14 cellular contexts compared by ENCODE assay signal in the genomic region with DNA sequence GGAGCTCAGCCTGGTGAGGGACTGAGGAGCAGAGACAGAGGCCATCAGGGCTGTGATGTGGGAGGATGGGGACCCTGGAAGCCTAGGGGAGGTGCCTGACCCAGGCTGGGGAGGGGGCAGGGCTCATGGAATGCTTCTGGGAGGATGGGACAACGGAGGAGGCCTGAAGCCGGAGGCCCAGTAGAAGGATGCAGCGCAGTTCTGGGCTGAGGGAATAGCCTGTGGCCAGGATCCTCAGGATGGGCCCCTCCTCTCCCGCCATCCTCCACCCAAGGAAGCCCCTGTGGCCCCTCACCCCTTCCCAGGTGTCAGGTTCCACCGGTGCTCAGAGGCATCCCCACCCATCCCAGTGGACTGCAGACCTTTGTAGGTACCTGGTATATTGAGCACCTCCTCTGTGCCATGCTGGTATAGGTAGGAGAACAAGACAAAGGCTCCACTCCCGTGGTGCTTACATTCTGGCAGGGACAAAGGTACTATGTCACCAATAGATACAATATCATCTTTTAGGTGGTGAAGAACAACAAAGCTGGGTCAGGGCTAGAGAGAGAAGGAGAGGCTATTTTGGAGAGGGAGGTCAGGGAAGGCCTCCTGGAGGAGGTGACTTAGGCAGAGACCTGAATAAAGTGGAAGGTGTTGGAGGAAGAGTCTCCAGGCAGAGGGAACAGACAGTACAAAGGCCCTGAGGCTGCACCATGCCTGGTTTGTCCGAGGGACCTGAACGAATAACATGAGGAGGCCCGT. TPM values are rescaled to one million over a fixed set of nuclear protein-coding genes. Genes with fewer than 3 reads are reported as not detected.
DNase-seq lines count a peak whose midpoint lies in the region; ATAC-seq and TF ChIP-seq lines count a peak whose summit lies in the region.
"Had no signal": no experiment of that assay in that cellular context is flagged by ENCODE, and none has a peak within 500 bp of the region (broad histone marks: within the 10 kb centered on the region; RNA-seq: fewer than 3 reads in every experiment).

No MANE protein-coding gene starts in this region.

- H3K36me3 ChIP-seq in sigmoid colon = no peaks in the 10 kb centered on the region
- H3K36me3 ChIP-seq: left ventricle myocardium inferior, MG63 had no signal

- H3K4me1 Mint-ChIP-seq in activated CD4-positive, alpha-beta T cell treated with anti-CD3 and anti-CD28 coated beads, Interleukin-2, amount 10 ng/mL, durations not matched to agents 7 days and 5 days = peaks cover 87% of the 10 kb centered on the region
- H3K4me1 Mint-ChIP-seq in T-cell = peaks cover 87 to 99% (median 96%) of the 10 kb centered on the region in 3 donors
- H3K4me1 Mint-ChIP-seq in endothelial cell (ENCODE audit: unreplicated experiment) = peaks cover 63% of the 10 kb centered on the region

- POLR2A ChIA-PET in activated CD4-positive, alpha-beta T cell treated with anti-CD3 and anti-CD28 coated beads, Interleukin-2, amount 10 ng/mL, durations not matched to agents 7 days and 5 days (lab: Charles Lee) = no interaction called here
- POLR2A ChIA-PET in T-cell (lab: Charles Lee) = no interaction called here

- TF ChIP-seq POLR2A in sigmoid colon (IDR thresholded peaks at IDR 0.05) = no peak

- TF ChIP-seq CTCF in endothelial cell (IDR thresholded peaks at IDR 0.05; ENCODE audit: unreplicated experiment) (no peak), sigmoid colon (IDR thresholded peaks at IDR 0.05) (no peak)

- H3K4me1 ChIP-seq in sigmoid colon = no peaks in the 10 kb centered on the region

- no peak overlapping the region for H3K27ac ChIP-seq in sigmoid colon
- H3K27ac ChIP-seq: left ventricle myocardium inferior had no signal

- ATAC-seq in T-cell (replicated peaks in 1 of 4) = no peak

- intact Hi-C loops in sigmoid colon (cut with DNase I) = no loop called here

- DNase-seq in activated CD4-positive, alpha-beta T cell treated with anti-CD3 and anti-CD28 coated beads, Interleukin-2, amount 10 ng/mL, durations not matched to agents 7 days and 5 days = no peak
- no peak for DNase-seq in activated CD4-positive, alpha-beta T cell treated with anti-CD3 and anti-CD28 coated beads for 4 hours
- DNase-seq in T-cell (no peak), endothelial cell (ENCODE audit: low spot score) (no peak), sigmoid colon (peak; percentile 47), NCI-H526 (lab: John Stamatoyannopoulos, UW) (no peak), RKO (ENCODE audit: low spot score) (no peak), NCI-H1417 (lab: John Stamatoyannopoulos, UW) (no peak)
- DNase-seq: cortex of kidney, hypothalamus, MG63, NCI-H2081 treated with DMSO at 0.1 percent for 48 hours had no signal

- no peaks in the 10 kb centered on the region for H3K9me3 Mint-ChIP-seq in activated CD4-positive, alpha-beta T cell treated with anti-CD3 and anti-CD28 coated beads, Interleukin-2, amount 10 ng/mL, durations not matched to agents 7 days and 5 days
- no peaks in the 10 kb centered on the region for H3K9me3 Mint-ChIP-seq in T-cell
- H3K9me3 Mint-ChIP-seq in endothelial cell (ENCODE audit: unreplicated experiment) = no peaks in the 10 kb centered on the region

- peak overlapping the region; percentile 95 for H3K4me3 Mint-ChIP-seq in activated CD4-positive, alpha-beta T cell treated with anti-CD3 and anti-CD28 coated beads, Interleukin-2, amount 10 ng/mL, durations not matched to agents 7 days and 5 days
- peak overlapping the region; percentile 93 to 98 (median 94) for H3K4me3 Mint-ChIP-seq in T-cell
- peak overlapping the region; percentile 68 for H3K4me3 Mint-ChIP-seq in endothelial cell (ENCODE audit: unreplicated experiment)

- no peaks in the 10 kb centered on the region for H3K27me3 Mint-ChIP-seq in activated CD4-positive, alpha-beta T cell treated with anti-CD3 and anti-CD28 coated beads, Interleukin-2, amount 10 ng/mL, durations not matched to agents 7 days and 5 days
- H3K27me3 Mint-ChIP-seq in T-cell = no peaks in the 10 kb centered on the region
- H3K27me3 Mint-ChIP-seq in endothelial cell (ENCODE audit: unreplicated experiment) = peaks cover 9% of the 10 kb centered on the region

- H3K27me3 ChIP-seq in sigmoid colon = no peaks in the 10 kb centered on the region
- H3K27me3 ChIP-seq: MG63 had no signal

- TF ChIP-seq EP300 in sigmoid colon (IDR thresholded peaks at IDR 0.05) = no peak

- CTCF ChIA-PET in activated CD4-positive, alpha-beta T cell treated with anti-CD3 and anti-CD28 coated beads, Interleukin-2, amount 10 ng/mL, durations not matched to agents 7 days and 5 days (lab: Charles Lee) = interaction anchor here (0.6 to 12.5 kb wide), 6 partner anchors 8 to 826 kb away, joined by 3 to 101 read pairs (median 4); no protein-coding TSS in a partner anchor
- CTCF ChIA-PET in T-cell (lab: Charles Lee) = no interaction called here

- WGBS in sigmoid colon, 2 donors = 82 to 86% methylated on average over 9 of the region's 9 CpGs

- H3K36me3 Mint-ChIP-seq in activated CD4-positive, alpha-beta T cell treated with anti-CD3 and anti-CD28 coated beads, Interleukin-2, amount 10 ng/mL, durations not matched to agents 7 days and 5 days (ENCODE audit: low read depth) = peaks cover 67% of the 10 kb centered on the region
- H3K36me3 Mint-ChIP-seq in T-cell = peaks cover 43% of the 10 kb centered on the region
- H3K36me3 Mint-ChIP-seq in endothelial cell (ENCODE audit: low read depth, unreplicated experiment) = peaks cover 7% of the 10 kb centered on the region

- H3K9me3 ChIP-seq in sigmoid colon = no peaks in the 10 kb centered on the region
- H3K9me3 ChIP-seq: left ventricle myocardium inferior, MG63 had no signal

- peak overlapping the region; percentile 99 for H3K27ac Mint-ChIP-seq in activated CD4-positive, alpha-beta T cell treated with anti-CD3 and anti-CD28 coated beads, Interleukin-2, amount 10 ng/mL, durations not matched to agents 7 days and 5 days
- H3K27ac Mint-ChIP-seq in T-cell = peak overlapping the region; percentile 100
- H3K27ac Mint-ChIP-seq in endothelial cell (ENCODE audit: unreplicated experiment) = peak overlapping the region; percentile 21

- H3K4me3 ChIP-seq in sigmoid colon = no peak overlapping the region
- H3K4me3 ChIP-seq: left ventricle myocardium inferior, MG63 had no signal

RNA-seq across cellular contexts. Expression of a gene that starts 2.7 kb away (rescaled TPM):
- total RNA-seq in activated CD4-positive, alpha-beta T cell treated with anti-CD3 and anti-CD28 coated beads, Interleukin-2, amount 10 ng/mL, durations not matched to agents 7 days and 5 days = 100 to 1,000 TPM; 302 to 337 TPM
- total RNA-seq in T-cell (100 to 1,000 TPM; 449 to 534 (median 468) TPM), endothelial cell (ENCODE audit: unreplicated experiment) (93.4 TPM), sigmoid colon (1 to 10 TPM; 1.3 to 4.3 (median 2.2) TPM)
- polyA plus RNA-seq in sigmoid colon = 10 to 100 TPM in 1 of 3 donors, not detected in 2; 28.0 TPM
- total RNA-seq: A673 had no signal

RNA-seq across cellular contexts. Expression of a gene that starts 46.6 kb away (rescaled TPM):
- 1 to 10 TPM; 7.2 to 7.4 TPM for total RNA-seq in activated CD4-positive, alpha-beta T cell treated with anti-CD3 and anti-CD28 coated beads, Interleukin-2, amount 10 ng/mL, durations not matched to agents 7 days and 5 days
- total RNA-seq in T-cell (10 to 100 TPM; 15.3 to 24.1 (median 16.6) TPM), endothelial cell (ENCODE audit: unreplicated experiment) (15.1 TPM), sigmoid colon (10 to 100 TPM in 1 of 4 donors, 1 to 10 TPM in 2, not detected in 1; 6.0 to 22.7 (median 6.3) TPM)
- 1 to 10 TPM in 2 of 3 donors, not detected in 1; 2.9 to 4.2 TPM for polyA plus RNA-seq in sigmoid colon

RNA-seq across cellular contexts. Expression of a gene that starts 52.3 kb away (rescaled TPM):
- total RNA-seq in activated CD4-positive, alpha-beta T cell treated with anti-CD3 and anti-CD28 coated beads, Interleukin-2, amount 10 ng/mL, durations not matched to agents 7 days and 5 days = 10 to 100 TPM; 62.9 to 68.3 TPM
- 100 to 1,000 TPM in 3 of 5 donors, 10 to 100 TPM in 2; 86.3 to 124 (median 101) TPM for total RNA-seq in T-cell
- total RNA-seq in endothelial cell (ENCODE audit: unreplicated experiment) = 52.1 TPM
- 10 to 100 TPM; 63.0 to 85.3 (median 77.6) TPM for total RNA-seq in sigmoid colon
- 10 to 100 TPM; 55.3 to 75.4 (median 67.5) TPM for polyA plus RNA-seq in sigmoid colon

Comparison
In these comparisons a context has a peak if more than half of its experiments do, and no peak if none do; other contexts are left out.
1. H3K27ac Mint-ChIP-seq: peak in every context shown above with its lines; median percentile 100 in T-cell; 99 in activated CD4-positive, alpha-beta T cell treated with anti-CD3 and anti-CD28 coated beads, Interleukin-2, amount 10 ng/mL, durations not matched to agents 7 days and 5 days; 21 in endothelial cell.
2. RNA of a gene that starts 2.7 kb away (total RNA-seq): 449 to 534 TPM in T-cell, 302 to 337 TPM in activated CD4-positive, alpha-beta T cell treated with anti-CD3 and anti-CD28 coated beads, Interleukin-2, amount 10 ng/mL, durations not matched to agents 7 days and 5 days and 93.4 TPM in endothelial cell (single experiment); 1.3 to 4.3 TPM in sigmoid colon; every median in the first group is over 10 times any median in the second.
3. Peak in every context shown above with its lines, with median percentiles within 50 percentile points of each other: H3K4me3 Mint-ChIP-seq.